Comparison of ENCODE assay signal across 1 cellular context in the genomic region with DNA sequence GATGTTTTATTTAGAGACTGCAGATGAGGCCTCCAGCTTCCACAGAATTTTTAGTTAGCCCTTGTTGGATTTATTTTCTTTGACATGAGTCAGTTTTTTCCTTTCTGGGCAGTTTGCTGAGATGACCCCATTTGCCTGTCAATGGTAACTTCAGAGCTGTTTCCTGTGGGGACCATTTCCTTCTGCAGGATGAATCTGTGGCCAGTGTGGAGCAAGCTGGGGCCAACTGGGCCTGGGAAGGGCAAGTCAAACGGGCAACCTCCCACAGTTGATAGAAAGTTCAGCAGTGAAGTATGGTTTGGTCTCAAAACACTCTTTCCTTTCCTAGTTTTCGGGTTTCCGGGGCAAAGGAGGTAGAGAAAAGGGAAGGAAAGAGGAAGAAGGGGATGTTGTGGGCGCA.
TF ChIP-seq lines count a peak whose summit lies in the region.

No MANE protein-coding gene starts in this region.

TF ChIP-seq in GM23338, 12 proteins besides CTCF, POLR2A, EP300 and RAD21 (continued from another document):
- TF ChIP-seq POLR2AphosphoS5 (IDR thresholded peaks at IDR 0.05; ENCODE audit: low read depth) = no peak
TF ChIP-seq in GM23338: peak in this region for 0.
